Comparison of ENCODE assay signal across 25 cellular contexts in the genomic region with DNA sequence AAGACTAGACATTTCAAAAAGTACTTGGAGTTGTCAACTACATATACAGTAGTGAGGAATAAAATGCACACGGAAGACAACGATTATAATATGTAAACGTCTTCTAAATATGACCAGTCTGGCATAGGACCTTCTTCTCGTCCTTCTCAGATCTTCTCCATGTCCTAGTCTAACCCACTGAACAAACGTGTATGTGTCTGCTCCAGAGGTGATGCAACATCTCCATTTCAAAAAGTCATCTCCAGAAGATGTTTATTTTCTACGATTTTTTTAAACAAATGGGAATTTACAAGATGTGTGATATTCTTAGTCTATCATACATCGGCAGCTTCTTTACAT.
"Had no signal": no experiment of that assay in that cellular context is flagged by ENCODE, and none has a peak within 500 bp of the region (broad histone marks: within the 10 kb centered on the region; RNA-seq: fewer than 3 reads in every experiment).

No MANE protein-coding gene starts in this region.

- H3K36me3 Mint-ChIP-seq: activated naive CD4-positive, alpha-beta T cell treated with anti-CD3 and anti-CD28 coated beads, Interleukin-2, amount 50 U/mL, for 24 hours had no signal

- H3K4me3 Mint-ChIP-seq: activated CD8-positive, alpha-beta T cell treated with anti-CD3 and anti-CD28 coated beads, Interleukin-2, amount 10 ng/mL, durations not matched to agents 7 days and 5 days; activated naive CD4-positive, alpha-beta T cell treated with anti-CD3 and anti-CD28 coated beads, Interleukin-2, amount 50 U/mL, for 24 hours had no signal

- H3K27me3 ChIP-seq: MG63, SJCRH30 had no signal

- H3K4me3 ChIP-seq: MG63, SJCRH30 had no signal

- DNase-seq: activated CD4-positive, alpha-beta T cell treated with anti-CD3 and anti-CD28 coated beads for 4 hours; activated CD4-positive, alpha-beta T cell treated with anti-CD3 and anti-CD28 coated beads, Interleukin-2, amount 50 U/mL, for 4 hours; activated CD8-positive, alpha-beta memory T cell treated with anti-CD3 and anti-CD28 coated beads, Interleukin-2, amount 50 U/mL, for 48 hours; activated CD8-positive, alpha-beta T cell treated with anti-CD3 and anti-CD28 coated beads, Interleukin-2, amount 10 ng/mL, durations not matched to agents 7 days and 5 days; activated T-cell treated with anti-CD3 and anti-CD28 coated beads, Interleukin-2, amount 50 U/mL, for 1 hour; aorta; central memory CD4-positive, alpha-beta T cell; MG63; MV-4-11; NCI-H1092 treated with DMSO at 0.1 percent for 48 hours; NCI-H1417 treated with DMSO at 0.1 percent for 48 hours; NCI-H1694; NCI-H2029; NCI-H510A treated with DMSO at 0.1 percent for 48 hours; NCI-H69; NK-92 treated with Interleukin-12 subunit alpha and Interleukin-12 subunit beta, amount 100 ng/mL, for 24 hours; Right ventricle myocardium superior; SJCRH30; SK-N-SH; T-helper 1 cell had no signal

- H3K4me1 Mint-ChIP-seq: activated naive CD4-positive, alpha-beta T cell treated with anti-CD3 and anti-CD28 coated beads, Interleukin-2, amount 50 U/mL, for 24 hours had no signal

- H3K9me2 ChIP-seq: SK-N-SH had no signal

- H3K4me1 ChIP-seq: SJCRH30 had no signal

- H3K9ac ChIP-seq: SK-N-SH had no signal

- H3K27ac Mint-ChIP-seq: activated CD8-positive, alpha-beta T cell treated with anti-CD3 and anti-CD28 coated beads, Interleukin-2, amount 10 ng/mL, durations not matched to agents 7 days and 5 days; activated naive CD4-positive, alpha-beta T cell treated with anti-CD3 and anti-CD28 coated beads, Interleukin-2, amount 50 U/mL, for 24 hours had no signal

- H3K27ac ChIP-seq: RWPE1, SJCRH30, VCaP had no signal

- H3K9me3 ChIP-seq: MG63, SJCRH30, SK-N-SH had no signal

- ATAC-seq: activated CD4-positive, CD25-positive, alpha-beta regulatory T cell treated with anti-CD3 and anti-CD28 coated beads, Interleukin-2, amount 50 U/mL, for 24 hours; activated CD8-positive, alpha-beta T cell treated with anti-CD3 and anti-CD28 coated beads, Interleukin-2, amount 10 ng/mL, durations not matched to agents 7 days and 5 days; Panc1 had no signal

- H3K36me3 ChIP-seq: MG63, SJCRH30 had no signal

- H3K4me2 ChIP-seq: SK-N-SH had no signal
